8 cellular contexts compared by ENCODE assay signal in the genomic region with DNA sequence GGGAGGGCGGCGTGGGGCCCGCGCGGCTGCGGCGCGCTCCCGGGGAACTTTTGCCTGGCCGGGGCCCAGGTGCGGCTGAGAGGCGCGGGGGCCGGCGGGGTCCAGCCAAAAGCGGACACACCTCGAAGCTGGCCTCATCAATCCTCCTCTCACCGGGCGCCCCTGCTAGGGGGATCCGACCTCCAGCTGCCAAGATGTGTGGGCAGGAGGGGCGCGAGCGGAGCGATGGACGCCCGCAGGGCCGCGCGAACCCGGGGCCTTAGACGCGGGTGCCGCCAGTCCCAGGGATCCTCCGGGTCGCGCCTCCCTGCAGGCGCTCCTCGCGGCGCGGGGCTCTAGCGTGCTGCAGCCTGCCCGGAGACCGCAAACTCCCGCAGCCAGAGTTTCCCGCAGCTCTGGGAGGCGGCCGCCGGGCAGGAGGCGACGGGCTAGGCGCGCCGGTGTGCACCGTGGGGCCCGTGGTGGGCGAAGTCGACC. TPM values are rescaled to one million over a fixed set of nuclear protein-coding genes. Genes with fewer than 3 reads are reported as not detected.
DNase-seq lines count a peak whose midpoint lies in the region; ATAC-seq, FAIRE-seq and TF ChIP-seq lines count a peak whose summit lies in the region.

No MANE protein-coding gene starts in this region.

- H3K36me3 ChIP-seq in ascending aorta (no peaks in the 10 kb centered on the region), lower lobe of right lung (no peaks in the 10 kb centered on the region), vagina (no peaks in the 10 kb centered on the region)

- TF ChIP-seq CTCF in ascending aorta (IDR thresholded peaks at IDR 0.05) (no peak), lower lobe of right lung (IDR thresholded peaks at IDR 0.05) (no peak), vagina (IDR thresholded peaks at IDR 0.05) (no peak)

- H3K4me1 ChIP-seq in ascending aorta (peaks cover 10 to 39% of the 10 kb centered on the region in 2 donors), lower lobe of right lung (peaks cover 15% of the 10 kb centered on the region), vagina (peaks cover 43% of the 10 kb centered on the region)

- DNase-seq in stimulated activated CD4-positive, alpha-beta T cell treated with anti-CD3 and anti-CD28 coated beads, Interleukin-15, amount 100 ng/mL, for 24 hours = peak; percentile 32
- DNase-seq in stimulated activated CD4-positive, alpha-beta T cell treated with anti-CD3 and anti-CD28 coated beads, Interleukin-1b, Interleukin-23, amount 100 ng/mL, for 48 hours = no peak
- DNase-seq in ascending aorta (ENCODE audit: low spot score in 2 of 2) (no peak), lower lobe of right lung (no peak), vagina (ENCODE audit: extremely low spot score in 2 of 2) (no peak), T-helper 1 cell (no peak), GM12892 (ENCODE audit: insufficient read length) (no peak)

- H3K27me3 ChIP-seq in ascending aorta = no peaks in the 10 kb centered on the region
- peaks cover 46% of the 10 kb centered on the region for H3K27me3 ChIP-seq in lower lobe of right lung (ENCODE audit: low read depth)
- H3K27me3 ChIP-seq in vagina = no peaks in the 10 kb centered on the region

- ATAC-seq in lower lobe of right lung = no peak
- ATAC-seq in GM19467 (IDR thresholded peaks at IDR 0.05; ENCODE audit: unreplicated experiment) = no peak

- no peak for FAIRE-seq in GM12892 (lab: Jason Lieb, UNC)

- H3K4me3 ChIP-seq in ascending aorta = peak overlapping the region; percentile 74 to 86
- peak overlapping the region; percentile 73 for H3K4me3 ChIP-seq in lower lobe of right lung
- H3K4me3 ChIP-seq in vagina = peak overlapping the region; percentile 54 to 81

- H3K27ac ChIP-seq in ascending aorta (peak overlapping the region; percentile 87 to 93), lower lobe of right lung (no peak overlapping the region), vagina (peak overlapping the region; percentile 59)

- TF ChIP-seq POLR2A in vagina (IDR thresholded peaks at IDR 0.05) (no peak), GM12892 (IDR thresholded peaks at IDR 0.05; ENCODE audit: low read depth, low read length) (no peak)

- H3K9me3 ChIP-seq in ascending aorta = no peaks in the 10 kb centered on the region
- no peaks in the 10 kb centered on the region for H3K9me3 ChIP-seq in lower lobe of right lung
- H3K9me3 ChIP-seq in vagina = no peaks in the 10 kb centered on the region

- intact Hi-C loops in ascending aorta (cut with DNase I) = loop anchor here (1.0 to 5.0 kb wide), 4 partner anchors 81 to 269 kb away; a partner anchor contains a TSS
- intact Hi-C loops in lower lobe of right lung (cut with DNase I) = no loop called here
- intact Hi-C loops in vagina (cut with DNase I) = loop anchor here (10.0 kb wide), 1 partner anchor 169 kb away; no protein-coding TSS in a partner anchor

RNA-seq across cellular contexts. Expression of a gene that starts 0.8 kb away (rescaled TPM):
- total RNA-seq in ascending aorta = 162 TPM
- 5.5 TPM for total RNA-seq in lower lobe of right lung
- 10.1 TPM for total RNA-seq in vagina
- 3.8 TPM for polyA plus RNA-seq in GM12892 (2012; ENCODE audit: missing spikeins)

Comparison
In these comparisons a context has a peak if more than half of its experiments do, and no peak if none do; other contexts are left out.
1. RNA of a gene that starts 0.8 kb away (total RNA-seq): 162 TPM in ascending aorta (single experiment); 10.1 TPM in vagina (single experiment) and 5.5 TPM in lower lobe of right lung (single experiment); every median in the first group is over 10 times any median in the second.
2. Peak in every context shown above with its lines, with median percentiles within 50 percentile points of each other: H3K4me3 ChIP-seq.